Comparison of ENCODE assay signal across 14 cellular contexts in genomic region chr7:67618569-67619543, GRCh38.
DNase-seq lines count a peak whose midpoint lies in the region; ATAC-seq and TF ChIP-seq lines count a peak whose summit lies in the region.
"Had no signal": no experiment of that assay in that cellular context is flagged by ENCODE, and none has a peak within 500 bp of the region (broad histone marks: within the 10 kb centered on the region; RNA-seq: fewer than 3 reads in every experiment).

No MANE protein-coding gene starts in this region.

- TF ChIP-seq CTCF in HEK293 (tag by site-specific recombination; IDR thresholded peaks at IDR 0.05) (no peak), foreskin keratinocyte (conservative IDR thresholded peaks at IDR 0.05) (peak; percentile 19), GM10266 (IDR thresholded peaks at IDR 0.05; ENCODE audit: control insufficient read depth, insufficient read depth, low read depth, missing control alignments) (no peak), mammary epithelial cell (conservative IDR thresholded peaks at IDR 0.05 in 1 of 2, IDR thresholded peaks at IDR 0.05 in 1 of 2; ENCODE audit: extremely low read depth in 1 of 2, insufficient read depth in 1 of 2, low read depth in 1 of 2, low read length in 2 of 2) (no peak)

- DNase-seq in NCI-H2196 (lab: John Stamatoyannopoulos, UW; ENCODE audit: unreplicated experiment), result peak; percentile 68
- no peak for DNase-seq in foreskin keratinocyte
- peak; percentile 59 for DNase-seq in sciatic nerve (ENCODE audit: low spot score)
- no peak for DNase-seq in GM10266 (ENCODE audit: extremely low spot score)
- no peak for DNase-seq in mammary epithelial cell
- DNase-seq: activated CD4-positive, alpha-beta T cell treated with anti-CD3 and anti-CD28 coated beads for 1 hour; activated naive CD4-positive, alpha-beta T cell; GOT3; hippocampal formation; spleen had no signal

- H2AFZ ChIP-seq in mammary epithelial cell (ENCODE audit: low read depth, low read length), result no peak overlapping the region

- H3K36me3 ChIP-seq in HEK293 (ENCODE audit: control insufficient read depth in 2 of 2, insufficient read depth in 1 of 2, low read length in 2 of 2) (no peaks in the 10 kb centered on the region), mammary epithelial cell (ENCODE audit: insufficient read depth, low read length) (no peaks in the 10 kb centered on the region)
- H3K36me3 ChIP-seq: spleen had no signal

- H3K4me1 ChIP-seq in HEK293 (ENCODE audit: control insufficient read depth, insufficient read depth, low read length) (no peaks in the 10 kb centered on the region), foreskin keratinocyte (no peaks in the 10 kb centered on the region), mammary epithelial cell (ENCODE audit: insufficient read depth, low read length) (no peaks in the 10 kb centered on the region)
- H3K4me1 ChIP-seq: spleen had no signal

- peaks cover 5% of the 10 kb centered on the region for H3K27me3 ChIP-seq in foreskin keratinocyte
- H3K27me3 ChIP-seq in mammary epithelial cell (ENCODE audit: insufficient read depth, low read length), result no peaks in the 10 kb centered on the region

- no peaks in the 10 kb centered on the region for H3K79me2 ChIP-seq in mammary epithelial cell (ENCODE audit: insufficient read depth, low read length)

- 42% methylated on average over 18 of the region's 20 CpGs for WGBS in mammary epithelial cell (ENCODE audit: low coverage, missing lambda C conversion rate)

- intact Hi-C loops in sciatic nerve (cut with DNase I), result no loop called here
- intact Hi-C loops in mammary epithelial cell (cut with micrococcal nuclease), result no loop called here

- CTCF ChIA-PET in HEK293 (lab: Yijun Ruan, JAX), result no interaction called here
- CTCF ChIA-PET in mammary epithelial cell (lab: Charles Lee; ENCODE audit: low non-redundant PET), result no interaction called here

- H3K27ac ChIP-seq in HEK293 (ENCODE audit: extremely low read depth, low read depth, low read length) (no peak overlapping the region), foreskin keratinocyte (no peak overlapping the region), mammary epithelial cell (ENCODE audit: insufficient read depth, low read depth, low read length) (no peak overlapping the region)
- H3K27ac ChIP-seq: coronary artery, spleen had no signal

- in situ Hi-C loops in mammary epithelial cell (cut with MboI; ENCODE audit: low sequenced_read_pairs in 2 of 2), result no loop called here

- no peaks in the 10 kb centered on the region for H4K20me1 ChIP-seq in mammary epithelial cell (ENCODE audit: insufficient read depth, low read length)

- BruUV-seq in mammary epithelial cell (replicated peaks; lab: Mats Ljungman, UMichigan), result no TSS peak

- POLR2A ChIA-PET in HEK293 (lab: Yijun Ruan, JAX), result no interaction called here

- ATAC-seq in foreskin keratinocyte, result no peak
- ATAC-seq in sciatic nerve, result peak; percentile 94
- ATAC-seq in HG02840 (IDR thresholded peaks at IDR 0.05; ENCODE audit: low FRiP score, unreplicated experiment), result no peak
- ATAC-seq: stimulated activated effector memory CD8-positive, alpha-beta T cell treated with anti-CD3 and anti-CD28 coated beads, Interleukin-12 subunit alpha, Interleukin-12 subunit beta, amount 100 ng/mL, for 72 hours had no signal

- no peaks in the 10 kb centered on the region for H3K9me3 ChIP-seq in HEK293 (ENCODE audit: control insufficient read depth, insufficient read depth, low read depth, low read length)
- H3K9me3 ChIP-seq in mammary epithelial cell (replicated peaks; ENCODE audit: insufficient read depth, low read length), result peaks cover 14% of the 10 kb centered on the region
- H3K9me3 ChIP-seq: spleen had no signal

- dilution Hi-C loops in mammary epithelial cell (cut with HindIII; ENCODE audit: low sequenced_read_pairs), result no loop called here

- H3K9ac ChIP-seq in mammary epithelial cell (ENCODE audit: insufficient read depth, low read length), result no peak overlapping the region

- H3K4me2 ChIP-seq in mammary epithelial cell (ENCODE audit: insufficient read depth, low read depth, low read length), result no peak overlapping the region

- no peak overlapping the region for H3K4me3 ChIP-seq in HEK293 (ENCODE audit: low read depth, low read length)
- no peak overlapping the region for H3K4me3 ChIP-seq in mammary epithelial cell (replicated peaks in 1 of 3; ENCODE audit: insufficient read depth in 1 of 3, low read depth in 2 of 3, low read length in 3 of 3)
- H3K4me3 ChIP-seq: coronary artery, spleen had no signal

TF ChIP-seq in HEK293, 187 proteins besides CTCF, POLR2A, EP300 and RAD21:
- TF ChIP-seq ZNF654 (tag by site-specific recombination; IDR thresholded peaks at IDR 0.05; ENCODE audit: low read depth) (0 out of 2 replicates have a peak, but pooled peaks have one; percentile 5), ZNF571 (tag by site-specific recombination; IDR thresholded peaks at IDR 0.05) (no peak)

Comparison
In these comparisons a context has a peak if more than half of its experiments do, and no peak if none do; other contexts are left out.
1. DNase-seq: peak in NCI-H2196 (single experiment) and sciatic nerve (single experiment); none in foreskin keratinocyte (0 of 2), GM10266 (single experiment) and mammary epithelial cell (single experiment).